In the genomic region with DNA sequence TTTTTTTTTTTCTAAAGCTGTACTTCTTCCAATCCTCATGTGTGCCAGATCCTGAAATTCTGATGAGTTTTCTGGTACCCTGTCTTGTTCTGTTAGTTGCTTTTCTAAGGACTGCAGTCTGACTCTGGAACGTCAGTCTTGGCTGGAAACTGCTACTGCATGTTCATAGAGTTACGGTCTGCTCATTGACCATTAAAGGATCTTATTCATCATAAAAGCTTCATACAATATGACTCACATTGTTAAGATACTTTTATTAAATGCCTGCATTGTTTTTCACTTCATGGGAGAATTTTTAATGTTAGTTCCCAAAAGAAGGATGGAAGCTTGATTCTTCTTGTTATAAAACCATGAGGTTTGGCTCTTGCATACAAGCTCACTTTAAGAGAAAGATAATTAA, we compare ENCODE assay signal across 18 cellular contexts.
DNase-seq lines count a peak whose midpoint lies in the region; FAIRE-seq and TF ChIP-seq lines count a peak whose summit lies in the region.
"Had no signal": no experiment of that assay in that cellular context is flagged by ENCODE, and none has a peak within 500 bp of the region (broad histone marks: within the 10 kb centered on the region; RNA-seq: fewer than 3 reads in every experiment).

No MANE protein-coding gene starts in this region.

- TF ChIP-seq EP300 in neural cell (conservative IDR thresholded peaks at IDR 0.05; ENCODE audit: poor library complexity, severe bottlenecking) = no peak

- FAIRE-seq in urothelium cell line (lab: Jason Lieb, UNC) = no peak
- no peak for FAIRE-seq in GM12891 (lab: Jason Lieb, UNC)
- FAIRE-seq: A204.1, D721Med, G401.6, GM12892, H54 had no signal

- no peaks in the 10 kb centered on the region for H4K20me1 ChIP-seq in neural cell (ENCODE audit: insufficient read depth)

- no peak overlapping the region for H3K4me3 ChIP-seq in epithelial cell of esophagus (ENCODE audit: low read length)
- H3K4me3 ChIP-seq in neural cell (ENCODE audit: low read length) = no peak overlapping the region
- H3K4me3 ChIP-seq: GM23248 had no signal

- TF ChIP-seq RAD21 in neural cell (conservative IDR thresholded peaks at IDR 0.05) = no peak

- peak overlapping the region; percentile 59 for H3K27ac ChIP-seq in neural cell (ENCODE audit: low read length)
- H3K27ac ChIP-seq: GM23248 had no signal

- H2AFZ ChIP-seq in neural cell (ENCODE audit: low read depth, low read length) = peak overlapping the region; percentile 10
- H2AFZ ChIP-seq: GM23248 had no signal

- DNase-seq in HT1080 (ENCODE audit: low read depth) (peak; percentile 1), epithelial cell of esophagus (ENCODE audit: low read depth) (peak; percentile 6), urothelium cell line (ENCODE audit: low spot score) (peak; percentile 13), NCI-H1930 (lab: John Stamatoyannopoulos, UW) (no peak), GM12891 (ENCODE audit: insufficient read length, low spot score) (no peak)
- DNase-seq in activated CD4-positive, CD25-positive, alpha-beta regulatory T cell treated with anti-CD3 and anti-CD28 coated beads, Interleukin-2, amount 50 U/mL, for 72 hours = no peak
- DNase-seq: C1 segment of cervical spinal cord; CD4-positive, alpha-beta T cell; DMS153; DMS79 treated with DMSO at 0.1 percent for 48 hours; EL; GM23248 had no signal

- no peaks in the 10 kb centered on the region for H3K27me3 ChIP-seq in neural cell (ENCODE audit: insufficient read depth, low read depth, low read length)

- H3K9me2 ChIP-seq in neural cell (ENCODE audit: insufficient read depth, low read length) = no peaks in the 10 kb centered on the region

- TF ChIP-seq POLR2A in GM12891 (IDR thresholded peaks at IDR 0.05; ENCODE audit: low read depth, low read length) = no peak

- H3K9me3 ChIP-seq in neural cell (ENCODE audit: low read length) = no peaks in the 10 kb centered on the region

- TF ChIP-seq CTCF in epithelial cell of esophagus (IDR thresholded peaks at IDR 0.05; ENCODE audit: insufficient read depth, low read depth, low read length, missing control alignments) = no peak
- no peak for TF ChIP-seq CTCF in neural cell (IDR thresholded peaks at IDR 0.05; ENCODE audit: poor library complexity, severe bottlenecking)

- no peak overlapping the region for H3K9ac ChIP-seq in neural cell (ENCODE audit: low read length)
- H3K9ac ChIP-seq: GM23248 had no signal

- H3K36me3 ChIP-seq in neural cell (ENCODE audit: insufficient read depth, low read length) = no peaks in the 10 kb centered on the region

- no peaks in the 10 kb centered on the region for H3K79me2 ChIP-seq in neural cell (replicated peaks; ENCODE audit: insufficient read depth, low read length)

- H3K4me2 ChIP-seq in neural cell (ENCODE audit: low read length) = peak overlapping the region; percentile 7

- H3F3A ChIP-seq in neural cell (ENCODE audit: insufficient read depth, low read length, poor library complexity, severe bottlenecking) = no peaks in the 10 kb centered on the region

TF ChIP-seq in neural cell, 6 proteins besides CTCF, POLR2A, EP300 and RAD21:
- TF ChIP-seq SMC3 (conservative IDR thresholded peaks at IDR 0.05; ENCODE audit: poor library complexity) (no peak), MXI1 (conservative IDR thresholded peaks at IDR 0.05; ENCODE audit: poor library complexity, severe bottlenecking) (no peak), EZH2 (IDR thresholded peaks at IDR 0.05; ENCODE audit: borderline replicate concordance, insufficient read depth, low read length, poor library complexity, severe bottlenecking) (no peak), POLR2AphosphoS5 (IDR thresholded peaks at IDR 0.05) (no peak), TAF1 (IDR thresholded peaks at IDR 0.05; ENCODE audit: low read depth) (no peak)
- TF ChIP-seq, protein P1, sequence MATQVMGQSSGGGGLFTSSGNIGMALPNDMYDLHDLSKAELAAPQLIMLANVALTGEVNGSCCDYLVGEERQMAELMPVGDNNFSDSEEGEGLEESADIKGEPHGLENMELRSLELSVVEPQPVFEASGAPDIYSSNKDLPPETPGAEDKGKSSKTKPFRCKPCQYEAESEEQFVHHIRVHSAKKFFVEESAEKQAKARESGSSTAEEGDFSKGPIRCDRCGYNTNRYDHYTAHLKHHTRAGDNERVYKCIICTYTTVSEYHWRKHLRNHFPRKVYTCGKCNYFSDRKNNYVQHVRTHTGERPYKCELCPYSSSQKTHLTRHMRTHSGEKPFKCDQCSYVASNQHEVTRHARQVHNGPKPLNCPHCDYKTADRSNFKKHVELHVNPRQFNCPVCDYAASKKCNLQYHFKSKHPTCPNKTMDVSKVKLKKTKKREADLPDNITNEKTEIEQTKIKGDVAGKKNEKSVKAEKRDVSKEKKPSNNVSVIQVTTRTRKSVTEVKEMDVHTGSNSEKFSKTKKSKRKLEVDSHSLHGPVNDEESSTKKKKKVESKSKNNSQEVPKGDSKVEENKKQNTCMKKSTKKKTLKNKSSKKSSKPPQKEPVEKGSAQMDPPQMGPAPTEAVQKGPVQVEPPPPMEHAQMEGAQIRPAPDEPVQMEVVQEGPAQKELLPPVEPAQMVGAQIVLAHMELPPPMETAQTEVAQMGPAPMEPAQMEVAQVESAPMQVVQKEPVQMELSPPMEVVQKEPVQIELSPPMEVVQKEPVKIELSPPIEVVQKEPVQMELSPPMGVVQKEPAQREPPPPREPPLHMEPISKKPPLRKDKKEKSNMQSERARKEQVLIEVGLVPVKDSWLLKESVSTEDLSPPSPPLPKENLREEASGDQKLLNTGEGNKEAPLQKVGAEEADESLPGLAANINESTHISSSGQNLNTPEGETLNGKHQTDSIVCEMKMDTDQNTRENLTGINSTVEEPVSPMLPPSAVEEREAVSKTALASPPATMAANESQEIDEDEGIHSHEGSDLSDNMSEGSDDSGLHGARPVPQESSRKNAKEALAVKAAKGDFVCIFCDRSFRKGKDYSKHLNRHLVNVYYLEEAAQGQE (IDR thresholded peaks at IDR 0.05; ENCODE audit: borderline replicate concordance) = no peak

TF ChIP-seq in GM12891, 5 proteins besides CTCF, POLR2A, EP300 and RAD21:
- TF ChIP-seq TAF1 (IDR thresholded peaks at IDR 0.05; ENCODE audit: low read depth, low read length) (no peak), PAX5 (IDR thresholded peaks at IDR 0.05; ENCODE audit: insufficient read depth, low read length, severe bottlenecking) (no peak), SPI1 (IDR thresholded peaks at IDR 0.05; ENCODE audit: low read depth, low read length) (no peak), POU2F2 (IDR thresholded peaks at IDR 0.05; ENCODE audit: low read depth, low read length) (no peak), POLR2AphosphoS5 (IDR thresholded peaks at IDR 0.05; ENCODE audit: low read depth, low read length) (no peak)

Comparison
In these comparisons a context has a peak if more than half of its experiments do, and no peak if none do; other contexts are left out.
1. DNase-seq: peak in HT1080 (single experiment), epithelial cell of esophagus (single experiment) and urothelium cell line (single experiment); none in NCI-H1930 (0 of 2), activated CD4-positive, CD25-positive, alpha-beta regulatory T cell treated with anti-CD3 and anti-CD28 coated beads, Interleukin-2, amount 50 U/mL, for 72 hours (single experiment) and GM12891 (single experiment).